In genomic region chr5:172697123-172698121, GRCh38 we compare ENCODE assay signal across 8 cellular contexts. TPM values are rescaled to one million over a fixed set of nuclear protein-coding genes. Genes with fewer than 3 reads are reported as not detected.
DNase-seq lines count a peak whose midpoint lies in the region; ATAC-seq and TF ChIP-seq lines count a peak whose summit lies in the region.

No MANE protein-coding gene starts in this region.

- no peaks in the 10 kb centered on the region for H3K9me3 ChIP-seq in CD4-positive, alpha-beta T cell (ENCODE audit: control insufficient read depth, low read length)

- POLR2A ChIA-PET in CD4-positive, alpha-beta T cell (lab: Charles Lee), result interaction anchor here (0.7 to 1.5 kb wide), 4 partner anchors 9 to 74 kb away, joined by 3 to 8 read pairs (median 5); no protein-coding TSS in a partner anchor

- H3K4me1 Mint-ChIP-seq in CD4-positive, alpha-beta T cell (ENCODE audit: low read depth), result peaks cover 24% of the 10 kb centered on the region
- H3K4me1 Mint-ChIP-seq in endothelial cell (ENCODE audit: unreplicated experiment), result peaks cover 16% of the 10 kb centered on the region

- TF ChIP-seq CTCF in CD4-positive, alpha-beta T cell (IDR thresholded peaks at IDR 0.05), result peak; percentile 85
- TF ChIP-seq CTCF in endothelial cell (IDR thresholded peaks at IDR 0.05; ENCODE audit: unreplicated experiment), result peak; percentile 81

- peaks cover 17% of the 10 kb centered on the region for H3K27me3 Mint-ChIP-seq in CD4-positive, alpha-beta T cell
- H3K27me3 Mint-ChIP-seq in endothelial cell (ENCODE audit: unreplicated experiment), result peaks cover 10% of the 10 kb centered on the region

- peak; percentile 74 to 81 (median 80) for DNase-seq in CD4-positive, alpha-beta T cell
- DNase-seq in HT-29 (ENCODE audit: low spot score) (peak; percentile 91), NOMO-1 treated with dmso at 0.1 percent for 144 hours (lab: John Stamatoyannopoulos, UW; ENCODE audit: unreplicated experiment) (peak; percentile 91), endothelial cell (ENCODE audit: low spot score) (peak; percentile 90), midbrain (lab: John Stamatoyannopoulos, UW) (peak; percentile 81)
- peak; percentile 53 for DNase-seq in activated CD8-positive, alpha-beta memory T cell treated with anti-CD3 and anti-CD28 coated beads, Interleukin-2, amount 50 U/mL, for 24 hours (ENCODE audit: extremely low read depth)
- peak; percentile 55 to 61 for DNase-seq in stimulated activated CD8-positive, alpha-beta memory T cell treated with anti-CD3 and anti-CD28 coated beads, Interleukin-15, amount 100 ng/mL, for 48 hours (ENCODE audit: low read depth in 2 of 2)

- peak overlapping the region; percentile 91 for H3K4me3 Mint-ChIP-seq in CD4-positive, alpha-beta T cell
- no peak overlapping the region for H3K4me3 Mint-ChIP-seq in endothelial cell (ENCODE audit: unreplicated experiment)

- peaks cover 9% of the 10 kb centered on the region for H3K27me3 ChIP-seq in CD4-positive, alpha-beta T cell (ENCODE audit: control insufficient read depth, insufficient read depth, low read length)

- intact Hi-C loops in CD4-positive, alpha-beta T cell (cut with DNase I, micrococcal nuclease), result loop anchor here (1.0 to 10.0 kb wide), 6 partner anchors 218 to 1280 kb away; partner anchors contain the start of genes BOD1 (in 1 of the 2) and FGF18 (in 1 of the 2)

- H3K36me3 Mint-ChIP-seq in CD4-positive, alpha-beta T cell (ENCODE audit: low read depth), result no peaks in the 10 kb centered on the region
- no peaks in the 10 kb centered on the region for H3K36me3 Mint-ChIP-seq in endothelial cell (ENCODE audit: low read depth, unreplicated experiment)

- H3K27ac ChIP-seq in CD4-positive, alpha-beta T cell (ENCODE audit: low read depth, low read length), result no peak overlapping the region

- H3K27ac Mint-ChIP-seq in CD4-positive, alpha-beta T cell, result peak overlapping the region; percentile 72
- no peak overlapping the region for H3K27ac Mint-ChIP-seq in endothelial cell (ENCODE audit: unreplicated experiment)

- ATAC-seq in CD4-positive, alpha-beta T cell (ENCODE audit: poor library complexity), result peak; percentile 97
- ATAC-seq in GM19438 (IDR thresholded peaks at IDR 0.05; ENCODE audit: low read depth, unreplicated experiment), result peak; percentile 81

- no peaks in the 10 kb centered on the region for H3K9me3 Mint-ChIP-seq in CD4-positive, alpha-beta T cell
- H3K9me3 Mint-ChIP-seq in endothelial cell (ENCODE audit: unreplicated experiment), result no peaks in the 10 kb centered on the region

- CTCF ChIA-PET in CD4-positive, alpha-beta T cell (lab: Charles Lee), result interaction anchor here (0.8 to 3.2 kb wide), 6 partner anchors 11 to 236 kb away, joined by 3 to 9 read pairs (median 5); no protein-coding TSS in a partner anchor

RNA-seq across cellular contexts. Expression of gene NEURL1B, which starts 56.4 kb away (rescaled TPM):
- under 1 TPM; 0.08 to 0.16 TPM for total RNA-seq in CD4-positive, alpha-beta T cell
- 0.26 and 0.79 TPM in 2 replicates for total RNA-seq in HT-29 (2014; rRNA removed; shearing (Covaris generic))
- total RNA-seq in endothelial cell (ENCODE audit: unreplicated experiment), result 0.13 TPM
